13 cellular contexts compared by ENCODE assay signal in the genomic region with DNA sequence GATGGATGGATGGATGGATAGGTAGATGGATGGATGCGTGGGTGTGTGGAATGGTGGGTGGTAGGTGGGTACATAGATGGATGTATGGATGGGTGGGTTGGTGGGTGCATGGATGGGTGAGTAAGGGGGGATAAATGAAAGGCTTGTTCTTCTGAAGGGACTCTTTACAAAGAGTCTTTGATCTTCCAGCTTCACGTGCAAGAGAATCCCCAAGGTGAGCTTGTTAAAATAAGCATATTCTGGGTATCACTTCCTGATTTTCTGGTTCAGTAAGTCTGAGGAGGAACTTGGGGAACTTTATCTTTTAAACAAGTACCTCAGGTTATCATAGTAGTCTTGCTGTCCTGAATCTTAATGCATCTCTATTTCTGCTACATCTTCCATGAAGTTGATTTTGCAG.
A peak's percentile ranks its signal among the peaks of the same experiment; 100 is the strongest.
DNase-seq lines count a peak whose midpoint lies in the region; ATAC-seq and TF ChIP-seq lines count a peak whose summit lies in the region.
"Had no signal": no experiment of that assay in that cellular context is flagged by ENCODE, and none has a peak within 500 bp of the region (broad histone marks: within the 10 kb centered on the region; RNA-seq: fewer than 3 reads in every experiment).

No MANE protein-coding gene starts in this region.

- H3K4me1 Mint-ChIP-seq in activated T-helper 17 cell treated with anti-CD3 and anti-CD28 coated beads, Interleukin-2, amount 50 U/mL, for 72 hours: peaks cover 42% of the 10 kb centered on the region

- TF ChIP-seq CTCF in brain microvascular endothelial cell (IDR thresholded peaks at IDR 0.05; ENCODE audit: low read depth, low read length, missing control alignments) (no peak), prostate gland (IDR thresholded peaks at IDR 0.05) (no peak)

- H3K4me3 ChIP-seq in brain microvascular endothelial cell (ENCODE audit: low read depth, low read length) (no peak overlapping the region), prostate gland (no peak overlapping the region)
- H3K4me3 ChIP-seq: ovary, smooth muscle cell, thoracic aorta had no signal

- H3K27me3 ChIP-seq in brain microvascular endothelial cell (replicated peaks): no peaks in the 10 kb centered on the region
- no peaks in the 10 kb centered on the region for H3K27me3 ChIP-seq in prostate gland (replicated peaks; ENCODE audit: insufficient read depth)
- H3K27me3 ChIP-seq: ovary had no signal

- peaks cover 5% of the 10 kb centered on the region for H3K36me3 Mint-ChIP-seq in activated T-helper 17 cell treated with anti-CD3 and anti-CD28 coated beads, Interleukin-2, amount 50 U/mL, for 72 hours (ENCODE audit: low read depth)

- WGBS in prostate gland: 83% methylated on average over 2 of the region's 2 CpGs

- no peaks in the 10 kb centered on the region for H3K36me3 ChIP-seq in brain microvascular endothelial cell (replicated peaks)
- no peaks in the 10 kb centered on the region for H3K36me3 ChIP-seq in prostate gland
- H3K36me3 ChIP-seq: ovary, thoracic aorta had no signal

- H3K9me3 Mint-ChIP-seq in activated T-helper 17 cell treated with anti-CD3 and anti-CD28 coated beads, Interleukin-2, amount 50 U/mL, for 72 hours: peaks cover 16% of the 10 kb centered on the region

- no peaks in the 10 kb centered on the region for H3K4me1 ChIP-seq in prostate gland (replicated peaks)

- in situ Hi-C loops in brain microvascular endothelial cell (cut with HindIII; ENCODE audit: low pct_ligation_motif_present, low sequenced_read_pairs): no loop called here

- H3K27ac Mint-ChIP-seq in activated T-helper 17 cell treated with anti-CD3 and anti-CD28 coated beads, Interleukin-2, amount 50 U/mL, for 72 hours: peak overlapping the region; percentile 86
- H3K27ac Mint-ChIP-seq: HFFc6 had no signal

- H3K27me3 Mint-ChIP-seq in activated T-helper 17 cell treated with anti-CD3 and anti-CD28 coated beads, Interleukin-2, amount 50 U/mL, for 72 hours: no peaks in the 10 kb centered on the region

- H3K27ac ChIP-seq in brain microvascular endothelial cell (no peak overlapping the region), prostate gland (no peak overlapping the region)
- H3K27ac ChIP-seq: ovary, thoracic aorta had no signal

- TF ChIP-seq POLR2A in prostate gland (IDR thresholded peaks at IDR 0.05): no peak

- intact Hi-C loops in prostate gland (cut with DNase I): no loop called here

- ATAC-seq in GM18511 (IDR thresholded peaks at IDR 0.05; ENCODE audit: unreplicated experiment) (peak; percentile 40), GM21390 (IDR thresholded peaks at IDR 0.05; ENCODE audit: unreplicated experiment) (peak; percentile 53), HG03103 (IDR thresholded peaks at IDR 0.05; ENCODE audit: low read depth, unreplicated experiment) (peak; percentile 40), HG03196 (IDR thresholded peaks at IDR 0.05; ENCODE audit: unreplicated experiment) (no peak)
- ATAC-seq in activated T-helper 17 cell treated with anti-CD3 and anti-CD28 coated beads, Interleukin-2, amount 50 U/mL, for 72 hours (replicated peaks): no peak
- ATAC-seq: activated CD4-positive, CD25-positive, alpha-beta regulatory T cell treated with anti-CD3 and anti-CD28 coated beads, Interleukin-2, amount 50 U/mL, for 24 hours had no signal

- DNase-seq in brain microvascular endothelial cell: no peak
- no peak for DNase-seq in prostate gland (ENCODE audit: low spot score)
- DNase-seq: HFFc6, ovary had no signal

- H3K9me3 ChIP-seq in prostate gland: no peaks in the 10 kb centered on the region
- H3K9me3 ChIP-seq: ovary, thoracic aorta had no signal

- H3K4me3 Mint-ChIP-seq in activated T-helper 17 cell treated with anti-CD3 and anti-CD28 coated beads, Interleukin-2, amount 50 U/mL, for 72 hours: peak overlapping the region; percentile 48
- H3K4me3 Mint-ChIP-seq: activated T-helper 1 cell treated with anti-CD3 and anti-CD28 coated beads, Interleukin-12 subunit alpha, Interleukin-12 subunit beta, Interleukin-2, Interleukin-4 antibody, amounts not matched to agents 30 ng/mL and 10 ng/mL and 1 ng/mL, durations not matched to agents 14 hours and 24 hours and 36 hours; HFFc6 had no signal

Comparison
In these comparisons a context has a peak if more than half of its experiments do, and no peak if none do; other contexts are left out.
1. ATAC-seq: peak in GM18511 (single experiment), GM21390 (single experiment) and HG03103 (single experiment); none in activated T-helper 17 cell treated with anti-CD3 and anti-CD28 coated beads, Interleukin-2, amount 50 U/mL, for 72 hours (single experiment) and HG03196 (single experiment).